20 cellular contexts compared by ENCODE assay signal in genomic region chr5:36694351-36694750, GRCh38.
"Had no signal": no experiment of that assay in that cellular context is flagged by ENCODE, and none has a peak within 500 bp of the region (broad histone marks: within the 10 kb centered on the region; RNA-seq: fewer than 3 reads in every experiment).

No MANE protein-coding gene starts in this region.

- H3K9me3 Mint-ChIP-seq: dendritic cell treated with granulocyte-macrophage colony-stimulating factor and Interleukin-4, amounts not matched to agents 40 ng/mL and 50 ng/mL, for 4 days; effector memory CD8-positive, alpha-beta T cell; natural killer cell; neural crest cell had no signal

- H3K4me3 ChIP-seq: esophagus muscularis mucosa, hepatocyte, mucosa of descending colon, ovary, smooth muscle cell had no signal

- H2AFZ ChIP-seq: hepatocyte had no signal

- H3K27ac ChIP-seq: epithelial cell of prostate, esophagus muscularis mucosa, hepatocyte, ovary had no signal

- DNase-seq: effector memory CD8-positive, alpha-beta T cell; foreskin melanocyte; head of caudate nucleus; mammary epithelial cell; mucosa of descending colon; natural killer cell; nucleus accumbens; ovary; right cardiac atrium; stimulated activated CD4-positive, alpha-beta T cell treated with anti-CD3 and anti-CD28 coated beads, Interleukin-2, amount 100 ng/mL, for 48 hours; stimulated activated naive CD4-positive, alpha-beta T cell treated with Interleukin-2 at 50 U/mL for 16 hours; trophoblast cell had no signal

- H3K4me2 ChIP-seq: hepatocyte, smooth muscle cell had no signal

- H3K27me3 ChIP-seq: esophagus muscularis mucosa, hepatocyte, ovary had no signal

- H3K27me3 Mint-ChIP-seq: dendritic cell treated with granulocyte-macrophage colony-stimulating factor and Interleukin-4, amounts not matched to agents 40 ng/mL and 50 ng/mL, for 4 days had no signal

- H3K36me3 ChIP-seq: esophagus muscularis mucosa, ovary had no signal

- ATAC-seq: effector memory CD8-positive, alpha-beta T cell; left lobe of liver; mucosa of descending colon; natural killer cell; right cardiac atrium had no signal

- H3K36me3 Mint-ChIP-seq: natural killer cell had no signal

- H3K27ac Mint-ChIP-seq: dendritic cell treated with granulocyte-macrophage colony-stimulating factor and Interleukin-4, amounts not matched to agents 40 ng/mL and 50 ng/mL, for 4 days; effector memory CD8-positive, alpha-beta T cell; natural killer cell; progenitor cell of endocrine pancreas had no signal

- H3K9me3 ChIP-seq: esophagus muscularis mucosa, mucosa of descending colon, ovary had no signal

- H3K79me2 ChIP-seq: hepatocyte had no signal

- H3K4me3 Mint-ChIP-seq: dendritic cell treated with granulocyte-macrophage colony-stimulating factor and Interleukin-4, amounts not matched to agents 40 ng/mL and 50 ng/mL, for 4 days; effector memory CD8-positive, alpha-beta T cell; natural killer cell; neural crest cell had no signal
